Comparison of ENCODE assay signal across 2 cellular contexts in the genomic region with DNA sequence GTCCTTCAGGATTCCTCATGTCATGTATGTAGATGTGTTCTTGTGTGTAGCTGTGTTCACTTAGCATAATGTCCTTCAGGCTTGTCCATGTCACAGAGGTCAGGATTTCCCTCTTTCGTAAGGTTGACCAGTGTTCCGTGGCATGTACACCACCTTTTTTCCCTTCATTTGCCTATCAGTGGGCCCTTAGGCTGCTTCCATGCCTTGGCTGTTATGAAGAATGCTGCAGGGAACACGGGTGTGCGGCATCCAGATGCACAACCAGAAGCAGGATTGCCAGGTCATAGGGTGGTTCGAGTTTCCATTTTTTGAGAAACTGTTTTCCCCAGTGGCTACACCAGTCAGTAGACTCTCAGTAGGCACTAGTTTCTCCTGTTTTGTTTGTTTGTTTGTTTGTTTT.
TF ChIP-seq lines count a peak whose summit lies in the region.

No MANE protein-coding gene starts in this region.

TF ChIP-seq in GM23338, 12 proteins besides CTCF, POLR2A, EP300 and RAD21 (continues in another document):
- TF ChIP-seq, protein P1, sequence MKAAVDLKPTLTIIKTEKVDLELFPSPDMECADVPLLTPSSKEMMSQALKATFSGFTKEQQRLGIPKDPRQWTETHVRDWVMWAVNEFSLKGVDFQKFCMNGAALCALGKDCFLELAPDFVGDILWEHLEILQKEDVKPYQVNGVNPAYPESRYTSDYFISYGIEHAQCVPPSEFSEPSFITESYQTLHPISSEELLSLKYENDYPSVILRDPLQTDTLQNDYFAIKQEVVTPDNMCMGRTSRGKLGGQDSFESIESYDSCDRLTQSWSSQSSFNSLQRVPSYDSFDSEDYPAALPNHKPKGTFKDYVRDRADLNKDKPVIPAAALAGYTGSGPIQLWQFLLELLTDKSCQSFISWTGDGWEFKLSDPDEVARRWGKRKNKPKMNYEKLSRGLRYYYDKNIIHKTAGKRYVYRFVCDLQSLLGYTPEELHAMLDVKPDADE (IDR thresholded peaks at IDR 0.05), result no peak
- TF ChIP-seq ZNF331 (CRISPR knock-in tag; IDR thresholded peaks at IDR 0.05; ENCODE audit: low read depth) (no peak), CREB1 (CRISPR knock-in tag; IDR thresholded peaks at IDR 0.05; ENCODE audit: low read depth) (no peak), ZNF114 (CRISPR knock-in tag; IDR thresholded peaks at IDR 0.05) (no peak), POLR2AphosphoS5 (IDR thresholded peaks at IDR 0.05; ENCODE audit: low read depth) (no peak), EZH2phosphoT487 (IDR thresholded peaks at IDR 0.05; ENCODE audit: unreplicated experiment) (no peak), STAT1 (IDR thresholded peaks at IDR 0.05; ENCODE audit: unreplicated experiment) (no peak), JUNB (IDR thresholded peaks at IDR 0.05; ENCODE audit: unreplicated experiment) (no peak)
- TF ChIP-seq, protein P2, sequence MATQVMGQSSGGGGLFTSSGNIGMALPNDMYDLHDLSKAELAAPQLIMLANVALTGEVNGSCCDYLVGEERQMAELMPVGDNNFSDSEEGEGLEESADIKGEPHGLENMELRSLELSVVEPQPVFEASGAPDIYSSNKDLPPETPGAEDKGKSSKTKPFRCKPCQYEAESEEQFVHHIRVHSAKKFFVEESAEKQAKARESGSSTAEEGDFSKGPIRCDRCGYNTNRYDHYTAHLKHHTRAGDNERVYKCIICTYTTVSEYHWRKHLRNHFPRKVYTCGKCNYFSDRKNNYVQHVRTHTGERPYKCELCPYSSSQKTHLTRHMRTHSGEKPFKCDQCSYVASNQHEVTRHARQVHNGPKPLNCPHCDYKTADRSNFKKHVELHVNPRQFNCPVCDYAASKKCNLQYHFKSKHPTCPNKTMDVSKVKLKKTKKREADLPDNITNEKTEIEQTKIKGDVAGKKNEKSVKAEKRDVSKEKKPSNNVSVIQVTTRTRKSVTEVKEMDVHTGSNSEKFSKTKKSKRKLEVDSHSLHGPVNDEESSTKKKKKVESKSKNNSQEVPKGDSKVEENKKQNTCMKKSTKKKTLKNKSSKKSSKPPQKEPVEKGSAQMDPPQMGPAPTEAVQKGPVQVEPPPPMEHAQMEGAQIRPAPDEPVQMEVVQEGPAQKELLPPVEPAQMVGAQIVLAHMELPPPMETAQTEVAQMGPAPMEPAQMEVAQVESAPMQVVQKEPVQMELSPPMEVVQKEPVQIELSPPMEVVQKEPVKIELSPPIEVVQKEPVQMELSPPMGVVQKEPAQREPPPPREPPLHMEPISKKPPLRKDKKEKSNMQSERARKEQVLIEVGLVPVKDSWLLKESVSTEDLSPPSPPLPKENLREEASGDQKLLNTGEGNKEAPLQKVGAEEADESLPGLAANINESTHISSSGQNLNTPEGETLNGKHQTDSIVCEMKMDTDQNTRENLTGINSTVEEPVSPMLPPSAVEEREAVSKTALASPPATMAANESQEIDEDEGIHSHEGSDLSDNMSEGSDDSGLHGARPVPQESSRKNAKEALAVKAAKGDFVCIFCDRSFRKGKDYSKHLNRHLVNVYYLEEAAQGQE (IDR thresholded peaks at IDR 0.05; ENCODE audit: unreplicated experiment), result no peak
- TF ChIP-seq, protein P3, sequence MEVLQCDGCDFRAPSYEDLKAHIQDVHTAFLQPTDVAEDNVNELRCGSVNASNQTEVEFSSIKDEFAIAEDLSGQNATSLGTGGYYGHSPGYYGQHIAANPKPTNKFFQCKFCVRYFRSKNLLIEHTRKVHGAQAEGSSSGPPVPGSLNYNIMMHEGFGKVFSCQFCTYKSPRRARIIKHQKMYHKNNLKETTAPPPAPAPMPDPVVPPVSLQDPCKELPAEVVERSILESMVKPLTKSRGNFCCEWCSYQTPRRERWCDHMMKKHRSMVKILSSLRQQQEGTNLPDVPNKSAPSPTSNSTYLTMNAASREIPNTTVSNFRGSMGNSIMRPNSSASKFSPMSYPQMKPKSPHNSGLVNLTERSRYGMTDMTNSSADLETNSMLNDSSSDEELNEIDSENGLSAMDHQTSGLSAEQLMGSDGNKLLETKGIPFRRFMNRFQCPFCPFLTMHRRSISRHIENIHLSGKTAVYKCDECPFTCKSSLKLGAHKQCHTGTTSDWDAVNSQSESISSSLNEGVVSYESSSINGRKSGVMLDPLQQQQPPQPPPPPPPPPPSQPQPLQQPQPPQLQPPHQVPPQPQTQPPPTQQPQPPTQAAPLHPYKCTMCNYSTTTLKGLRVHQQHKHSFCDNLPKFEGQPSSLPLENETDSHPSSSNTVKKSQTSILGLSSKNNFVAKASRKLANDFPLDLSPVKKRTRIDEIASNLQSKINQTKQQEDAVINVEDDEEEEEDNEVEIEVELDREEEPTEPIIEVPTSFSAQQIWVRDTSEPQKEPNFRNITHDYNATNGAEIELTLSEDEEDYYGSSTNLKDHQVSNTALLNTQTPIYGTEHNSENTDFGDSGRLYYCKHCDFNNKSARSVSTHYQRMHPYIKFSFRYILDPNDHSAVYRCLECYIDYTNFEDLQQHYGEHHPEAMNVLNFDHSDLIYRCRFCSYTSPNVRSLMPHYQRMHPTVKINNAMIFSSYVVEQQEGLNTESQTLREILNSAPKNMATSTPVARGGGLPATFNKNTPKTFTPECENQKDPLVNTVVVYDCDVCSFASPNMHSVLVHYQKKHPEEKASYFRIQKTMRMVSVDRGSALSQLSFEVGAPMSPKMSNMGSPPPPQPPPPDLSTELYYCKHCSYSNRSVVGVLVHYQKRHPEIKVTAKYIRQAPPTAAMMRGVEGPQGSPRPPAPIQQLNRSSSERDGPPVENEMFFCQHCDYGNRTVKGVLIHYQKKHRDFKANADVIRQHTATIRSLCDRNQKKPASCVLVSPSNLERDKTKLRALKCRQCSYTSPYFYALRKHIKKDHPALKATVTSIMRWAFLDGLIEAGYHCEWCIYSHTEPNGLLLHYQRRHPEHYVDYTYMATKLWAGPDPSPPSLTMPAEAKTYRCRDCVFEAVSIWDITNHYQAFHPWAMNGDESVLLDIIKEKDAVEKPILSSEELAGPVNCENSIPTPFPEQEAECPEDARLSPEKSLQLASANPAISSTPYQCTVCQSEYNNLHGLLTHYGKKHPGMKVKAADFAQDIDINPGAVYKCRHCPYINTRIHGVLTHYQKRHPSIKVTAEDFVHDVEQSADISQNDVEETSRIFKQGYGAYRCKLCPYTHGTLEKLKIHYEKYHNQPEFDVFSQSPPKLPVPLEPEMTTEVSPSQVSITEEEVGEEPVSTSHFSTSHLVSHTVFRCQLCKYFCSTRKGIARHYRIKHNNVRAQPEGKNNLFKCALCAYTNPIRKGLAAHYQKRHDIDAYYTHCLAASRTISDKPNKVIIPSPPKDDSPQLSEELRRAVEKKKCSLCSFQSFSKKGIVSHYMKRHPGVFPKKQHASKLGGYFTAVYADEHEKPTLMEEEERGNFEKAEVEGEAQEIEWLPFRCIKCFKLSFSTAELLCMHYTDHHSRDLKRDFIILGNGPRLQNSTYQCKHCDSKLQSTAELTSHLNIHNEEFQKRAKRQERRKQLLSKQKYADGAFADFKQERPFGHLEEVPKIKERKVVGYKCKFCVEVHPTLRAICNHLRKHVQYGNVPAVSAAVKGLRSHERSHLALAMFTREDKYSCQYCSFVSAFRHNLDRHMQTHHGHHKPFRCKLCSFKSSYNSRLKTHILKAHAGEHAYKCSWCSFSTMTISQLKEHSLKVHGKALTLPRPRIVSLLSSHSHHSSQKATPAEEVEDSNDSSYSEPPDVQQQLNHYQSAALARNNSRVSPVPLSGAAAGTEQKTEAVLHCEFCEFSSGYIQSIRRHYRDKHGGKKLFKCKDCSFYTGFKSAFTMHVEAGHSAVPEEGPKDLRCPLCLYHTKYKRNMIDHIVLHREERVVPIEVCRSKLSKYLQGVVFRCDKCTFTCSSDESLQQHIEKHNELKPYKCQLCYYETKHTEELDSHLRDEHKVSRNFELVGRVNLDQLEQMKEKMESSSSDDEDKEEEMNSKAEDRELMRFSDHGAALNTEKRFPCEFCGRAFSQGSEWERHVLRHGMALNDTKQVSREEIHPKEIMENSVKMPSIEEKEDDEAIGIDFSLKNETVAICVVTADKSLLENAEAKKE (CRISPR knock-in tag; IDR thresholded peaks at IDR 0.05), result no peak

TF ChIP-seq in H1, 55 proteins besides CTCF, POLR2A, EP300 and RAD21:
- TF ChIP-seq RXRA (IDR thresholded peaks at IDR 0.05; ENCODE audit: insufficient read depth, low read depth, low read length) (no peak), SAP30 (IDR thresholded peaks at IDR 0.05; ENCODE audit: insufficient read depth, insufficient replicate concordance, low read length) (no peak), HDAC6 (IDR thresholded peaks at IDR 0.05; ENCODE audit: low read depth, low read length) (no peak), YY1 (IDR thresholded peaks at IDR 0.05; ENCODE audit: low read depth, low read length) (no peak), SIRT6 (IDR thresholded peaks at IDR 0.05; ENCODE audit: low read length) (no peak), GTF2F1 (IDR thresholded peaks at IDR 0.05; ENCODE audit: borderline replicate concordance, low read depth, low read length) (no peak), MAFK (IDR thresholded peaks at IDR 0.05; ENCODE audit: low read depth, low read length) (no peak), SIX5 (IDR thresholded peaks at IDR 0.05; ENCODE audit: low read depth, low read length) (no peak), TBP (IDR thresholded peaks at IDR 0.05; ENCODE audit: low read depth, low read length) (no peak), TAF7 (optimal IDR thresholded peaks at IDR 0.05; ENCODE audit: borderline replicate concordance, low read depth, low read length) (no peak), CTBP2 (IDR thresholded peaks at IDR 0.05; ENCODE audit: borderline replicate concordance, insufficient read depth, insufficient read length, low read length) (no peak), SRF (IDR thresholded peaks at IDR 0.05; ENCODE audit: low read depth, low read length) (no peak)
- TF ChIP-seq, protein P4, sequence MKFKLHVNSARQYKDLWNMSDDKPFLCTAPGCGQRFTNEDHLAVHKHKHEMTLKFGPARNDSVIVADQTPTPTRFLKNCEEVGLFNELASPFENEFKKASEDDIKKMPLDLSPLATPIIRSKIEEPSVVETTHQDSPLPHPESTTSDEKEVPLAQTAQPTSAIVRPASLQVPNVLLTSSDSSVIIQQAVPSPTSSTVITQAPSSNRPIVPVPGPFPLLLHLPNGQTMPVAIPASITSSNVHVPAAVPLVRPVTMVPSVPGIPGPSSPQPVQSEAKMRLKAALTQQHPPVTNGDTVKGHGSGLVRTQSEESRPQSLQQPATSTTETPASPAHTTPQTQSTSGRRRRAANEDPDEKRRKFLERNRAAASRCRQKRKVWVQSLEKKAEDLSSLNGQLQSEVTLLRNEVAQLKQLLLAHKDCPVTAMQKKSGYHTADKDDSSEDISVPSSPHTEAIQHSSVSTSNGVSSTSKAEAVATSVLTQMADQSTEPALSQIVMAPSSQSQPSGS (IDR thresholded peaks at IDR 0.05; ENCODE audit: low read length), result no peak
